ENCODE assay signal across 9 cellular contexts in the genomic region with DNA sequence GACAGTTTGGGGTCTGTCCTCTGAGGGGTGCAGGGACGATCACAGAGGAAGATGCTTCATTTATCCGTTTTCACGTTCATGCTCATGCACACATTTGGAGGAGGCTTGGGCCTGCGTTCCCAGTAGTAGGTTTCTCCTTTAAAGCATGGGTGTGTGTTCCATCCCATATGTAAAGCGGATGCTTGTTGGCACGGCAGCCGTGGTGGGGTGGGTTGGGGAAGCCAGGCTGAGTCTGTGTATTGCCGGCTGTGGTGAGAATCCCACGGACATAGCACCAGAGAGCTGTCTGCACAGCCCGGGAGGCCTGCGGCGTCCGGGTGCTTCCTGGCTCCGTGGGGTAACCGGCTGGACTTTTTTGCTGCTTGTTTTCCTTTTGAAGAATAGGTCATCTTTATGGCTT. TPM values are rescaled to one million over a fixed set of nuclear protein-coding genes. Genes with fewer than 3 reads are reported as not detected.
DNase-seq lines count a peak whose midpoint lies in the region; TF ChIP-seq lines count a peak whose summit lies in the region.
"Had no signal": no experiment of that assay in that cellular context is flagged by ENCODE, and none has a peak within 500 bp of the region (broad histone marks: within the 10 kb centered on the region; RNA-seq: fewer than 3 reads in every experiment).

No MANE protein-coding gene starts in this region.

- H3K27me3 Mint-ChIP-seq in activated naive CD4-positive, alpha-beta T cell treated with anti-CD3 and anti-CD28 coated beads, Interleukin-2, amount 10 ng/mL, durations not matched to agents 7 days and 5 days = peaks cover 29% of the 10 kb centered on the region

- intact Hi-C loops in vagina (cut with DNase I) = no loop called here

- no peaks in the 10 kb centered on the region for H3K27me3 ChIP-seq in mucosa of stomach (ENCODE audit: control insufficient read depth, insufficient read depth, low read length)
- no peaks in the 10 kb centered on the region for H3K27me3 ChIP-seq in vagina
- no peaks in the 10 kb centered on the region for H3K27me3 ChIP-seq in BE2C

- no peak for TF ChIP-seq CTCF in coronary artery (IDR thresholded peaks at IDR 0.05)
- no peak for TF ChIP-seq CTCF in vagina (IDR thresholded peaks at IDR 0.05)
- TF ChIP-seq CTCF in BE2C (IDR thresholded peaks at IDR 0.05; ENCODE audit: low read depth, low read length) = no peak

- H3K27ac ChIP-seq in coronary artery = peak overlapping the region in 1 of 2 donors; percentile 24
- peak overlapping the region; percentile 65 for H3K27ac ChIP-seq in vagina

- H3K36me3 Mint-ChIP-seq in activated naive CD4-positive, alpha-beta T cell treated with anti-CD3 and anti-CD28 coated beads, Interleukin-2, amount 10 ng/mL, durations not matched to agents 7 days and 5 days = no peaks in the 10 kb centered on the region

- no peak overlapping the region for H3K9ac ChIP-seq in mucosa of stomach (ENCODE audit: low read length)

- H3K4me3 Mint-ChIP-seq in activated naive CD4-positive, alpha-beta T cell treated with anti-CD3 and anti-CD28 coated beads, Interleukin-2, amount 10 ng/mL, durations not matched to agents 7 days and 5 days = peak overlapping the region; percentile 45

- no peaks in the 10 kb centered on the region for H3K36me3 ChIP-seq in mucosa of stomach (ENCODE audit: control insufficient read depth, insufficient read depth, low read length)
- no peaks in the 10 kb centered on the region for H3K36me3 ChIP-seq in vagina
- H3K36me3 ChIP-seq in BE2C = no peaks in the 10 kb centered on the region

- peak overlapping the region; percentile 66 for H3K4me3 ChIP-seq in coronary artery
- H3K4me3 ChIP-seq in mucosa of stomach (ENCODE audit: low read length) = peak overlapping the region; percentile 28
- H3K4me3 ChIP-seq in vagina = peak overlapping the region; percentile 42 to 46
- no peak overlapping the region for H3K4me3 ChIP-seq in BE2C (ENCODE audit: low read depth, low read length)

- DNase-seq in activated naive CD4-positive, alpha-beta T cell treated with anti-CD3 and anti-CD28 coated beads, Interleukin-2, amount 10 ng/mL, durations not matched to agents 7 days and 5 days = no peak
- DNase-seq in activated naive CD4-positive, alpha-beta T cell (lab: John Stamatoyannopoulos, UW) = no peak
- DNase-seq in coronary artery (ENCODE audit: low spot score) = peak; percentile 58
- DNase-seq in vagina (ENCODE audit: extremely low spot score in 2 of 2) = peak in 1 of 2 donors; percentile 74
- DNase-seq in pons (ENCODE audit: low spot score) = no peak
- DNase-seq in CD1c-positive myeloid dendritic cell (ENCODE audit: extremely low spot score) = no peak
- DNase-seq in BE2C = no peak
- DNase-seq: effector CD4-positive, alpha-beta T cell had no signal

- no peak overlapping the region for H3K27ac Mint-ChIP-seq in activated naive CD4-positive, alpha-beta T cell treated with anti-CD3 and anti-CD28 coated beads, Interleukin-2, amount 10 ng/mL, durations not matched to agents 7 days and 5 days

- no peaks in the 10 kb centered on the region for H3K9me3 Mint-ChIP-seq in activated naive CD4-positive, alpha-beta T cell treated with anti-CD3 and anti-CD28 coated beads, Interleukin-2, amount 10 ng/mL, durations not matched to agents 7 days and 5 days

- H3K4me1 Mint-ChIP-seq in activated naive CD4-positive, alpha-beta T cell treated with anti-CD3 and anti-CD28 coated beads, Interleukin-2, amount 10 ng/mL, durations not matched to agents 7 days and 5 days = no peaks in the 10 kb centered on the region

- no peak for TF ChIP-seq POLR2A in vagina (IDR thresholded peaks at IDR 0.05)

- CTCF ChIA-PET in activated naive CD4-positive, alpha-beta T cell treated with anti-CD3 and anti-CD28 coated beads, Interleukin-2, amount 10 ng/mL, durations not matched to agents 7 days and 5 days (lab: Charles Lee) = no interaction called here

- no peaks in the 10 kb centered on the region for H3K9me3 ChIP-seq in mucosa of stomach (ENCODE audit: control insufficient read depth, low read length)
- no peaks in the 10 kb centered on the region for H3K9me3 ChIP-seq in vagina
- H3K9me3 ChIP-seq in BE2C = no peaks in the 10 kb centered on the region

- H3K4me1 ChIP-seq in mucosa of stomach (ENCODE audit: control insufficient read depth, insufficient read depth, low read length) = no peaks in the 10 kb centered on the region
- peaks cover 18% of the 10 kb centered on the region for H3K4me1 ChIP-seq in vagina
- H3K4me1 ChIP-seq in BE2C = no peaks in the 10 kb centered on the region

RNA-seq across cellular contexts. Expression of a gene that starts 0.4 kb away (rescaled TPM):
- total RNA-seq in vagina = 0.49 TPM
- polyA plus RNA-seq in BE2C (2012; ENCODE audit: insufficient read depth, insufficient read length, low read depth) = 0.79 TPM
